Comparison of ENCODE assay signal across 19 cellular contexts in the genomic region with DNA sequence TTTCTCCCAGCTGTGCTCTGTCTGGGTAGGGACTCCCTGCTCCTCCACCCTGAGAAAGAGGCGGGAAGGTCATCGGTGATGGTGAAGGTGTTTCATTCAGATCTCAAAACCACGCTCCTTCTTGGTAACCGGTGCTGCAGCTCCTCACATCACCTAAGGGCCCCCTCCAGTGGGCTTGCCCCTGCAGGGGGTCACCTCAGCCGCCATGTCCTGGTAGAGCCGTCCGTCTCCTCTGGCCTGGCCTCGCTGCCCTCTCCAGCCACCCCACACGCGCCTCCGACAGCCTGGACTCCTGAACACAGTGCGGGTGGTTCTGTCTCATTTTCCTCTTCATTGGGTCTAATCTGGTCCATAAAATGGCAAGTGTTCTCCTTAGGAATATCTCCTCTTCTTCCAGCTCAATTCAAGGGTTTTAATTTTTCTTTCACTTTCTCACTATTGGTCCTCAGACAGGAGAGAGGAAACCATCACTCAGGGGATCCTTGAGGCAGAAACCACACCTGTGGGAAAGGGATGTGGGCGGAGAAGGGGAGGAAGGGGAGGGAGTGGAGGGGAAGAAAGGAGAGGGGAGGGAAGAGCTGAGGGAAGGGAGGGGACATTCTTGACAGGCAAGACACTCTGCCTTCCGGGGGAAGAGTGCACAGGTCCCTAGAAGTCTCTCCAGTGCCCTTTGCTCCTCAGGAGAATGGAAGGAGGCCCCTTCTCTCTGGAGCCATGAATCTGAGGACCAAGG.
DNase-seq lines count a peak whose midpoint lies in the region; ATAC-seq and TF ChIP-seq lines count a peak whose summit lies in the region.
"Had no signal": no experiment of that assay in that cellular context is flagged by ENCODE, and none has a peak within 500 bp of the region (broad histone marks: within the 10 kb centered on the region; RNA-seq: fewer than 3 reads in every experiment).

No MANE protein-coding gene starts in this region.

- CTCF ChIA-PET in activated CD4-positive, alpha-beta T cell treated with anti-CD3 and anti-CD28 coated beads, Interleukin-2, amount 10 ng/mL, durations not matched to agents 7 days and 5 days (lab: Charles Lee), result no interaction called here
- CTCF ChIA-PET in RWPE1 (lab: Yijun Ruan, JAX), result no interaction called here

- TF ChIP-seq CTCF in coronary artery (IDR thresholded peaks at IDR 0.05), result no peak
- TF ChIP-seq CTCF in RWPE1 (conservative IDR thresholded peaks at IDR 0.05; ENCODE audit: low read depth), result no peak

- H3K9me3 Mint-ChIP-seq in activated CD4-positive, alpha-beta T cell treated with anti-CD3 and anti-CD28 coated beads, Interleukin-2, amount 10 ng/mL, durations not matched to agents 7 days and 5 days, result peaks cover 13% of the 10 kb centered on the region
- peaks cover 4 to 7% (median 4%) of the 10 kb centered on the region in 3 donors for H3K9me3 Mint-ChIP-seq in IgD-negative memory B cell
- peaks cover 3% of the 10 kb centered on the region for H3K9me3 Mint-ChIP-seq in stimulated activated effector memory CD8-positive, alpha-beta T cell treated with anti-CD3 and anti-CD28 coated beads, Interleukin-12 subunit alpha, Interleukin-12 subunit beta, amount 100 ng/mL, for 72 hours
- H3K9me3 Mint-ChIP-seq: activated T-helper 2 cell treated with anti-CD3 and anti-CD28 coated beads, Interferon-gamma antibody, Interleukin-2, Interleukin-4, amounts not matched to agents 10 μg/mL and 5 μg/mL and 100 μg/mL, durations not matched to agents 14 hours and 24 hours and 36 hours had no signal

- no peak for DNase-seq in activated CD4-positive, alpha-beta T cell treated with anti-CD3 and anti-CD28 coated beads, Interleukin-2, amount 10 ng/mL, durations not matched to agents 7 days and 5 days
- DNase-seq in activated CD4-positive, alpha-beta T cell treated with anti-CD3 and anti-CD28 coated beads for 1 hour, result no peak
- DNase-seq in coronary artery (ENCODE audit: low spot score) (peak; percentile 58), RWPE1 (ENCODE audit: low spot score) (no peak), Kasumi-1 (lab: John Stamatoyannopoulos, UW) (no peak)
- no peak for DNase-seq in stimulated activated effector memory CD8-positive, alpha-beta T cell treated with anti-CD3 and anti-CD28 coated beads, Interleukin-12 subunit alpha, Interleukin-12 subunit beta, amount 100 ng/mL, for 72 hours (ENCODE audit: low spot score in 2 of 2)
- DNase-seq: activated CD4-positive, alpha-beta T cell treated with anti-CD3 and anti-CD28 coated beads, Interleukin-2, amount 50 U/mL, for 48 hours; amniotic stem cell; CD4-positive, alpha-beta memory T cell; DMS79 treated with DMSO at 0.1 percent for 48 hours; NCI-H1694 treated with DMSO at 0.1 percent for 48 hours; stimulated activated CD4-positive, alpha-beta T cell treated with anti-CD3 and anti-CD28 coated beads, Interleukin-4, amount 100 ng/mL, for 1 hour had no signal

- no peak overlapping the region for H3K4me3 ChIP-seq in coronary artery
- H3K4me3 ChIP-seq: A549, cardiac muscle cell, skin epidermis had no signal

- no peak for ATAC-seq in stimulated activated effector memory CD8-positive, alpha-beta T cell treated with anti-CD3 and anti-CD28 coated beads, Interleukin-12 subunit alpha, Interleukin-12 subunit beta, amount 100 ng/mL, for 72 hours
- no peak for ATAC-seq in GM19324 (IDR thresholded peaks at IDR 0.05; ENCODE audit: low FRiP score, unreplicated experiment)
- ATAC-seq: A549, SK-N-SH treated with all-trans-retinoic acid at 6 μM for 48 hours had no signal

- POLR2A ChIA-PET in activated CD4-positive, alpha-beta T cell treated with anti-CD3 and anti-CD28 coated beads, Interleukin-2, amount 10 ng/mL, durations not matched to agents 7 days and 5 days (lab: Charles Lee), result no interaction called here
- POLR2A ChIA-PET in RWPE1 (lab: Yijun Ruan, JAX; ENCODE audit: low non-redundant PET), result no interaction called here

- H3K27ac ChIP-seq in coronary artery (no peak overlapping the region), RWPE1 (no peak overlapping the region)
- H3K27ac ChIP-seq: A549, cardiac muscle cell, skin epidermis had no signal

- peaks cover 7% of the 10 kb centered on the region for H3K36me3 Mint-ChIP-seq in activated CD4-positive, alpha-beta T cell treated with anti-CD3 and anti-CD28 coated beads, Interleukin-2, amount 10 ng/mL, durations not matched to agents 7 days and 5 days (ENCODE audit: low read depth)
- H3K36me3 Mint-ChIP-seq in IgD-negative memory B cell, result no peaks in the 10 kb centered on the region
- H3K36me3 Mint-ChIP-seq in stimulated activated effector memory CD8-positive, alpha-beta T cell treated with anti-CD3 and anti-CD28 coated beads, Interleukin-12 subunit alpha, Interleukin-12 subunit beta, amount 100 ng/mL, for 72 hours, result peaks cover 6% of the 10 kb centered on the region

- peaks cover 47% of the 10 kb centered on the region for H3K4me1 Mint-ChIP-seq in activated CD4-positive, alpha-beta T cell treated with anti-CD3 and anti-CD28 coated beads, Interleukin-2, amount 10 ng/mL, durations not matched to agents 7 days and 5 days
- peaks cover 27 to 31% (median 28%) of the 10 kb centered on the region in 3 donors for H3K4me1 Mint-ChIP-seq in IgD-negative memory B cell
- peaks cover 49% of the 10 kb centered on the region for H3K4me1 Mint-ChIP-seq in stimulated activated effector memory CD8-positive, alpha-beta T cell treated with anti-CD3 and anti-CD28 coated beads, Interleukin-12 subunit alpha, Interleukin-12 subunit beta, amount 100 ng/mL, for 72 hours

- peaks cover 10% of the 10 kb centered on the region for H3K27me3 Mint-ChIP-seq in activated CD4-positive, alpha-beta T cell treated with anti-CD3 and anti-CD28 coated beads, Interleukin-2, amount 10 ng/mL, durations not matched to agents 7 days and 5 days
- peaks cover 11% of the 10 kb centered on the region for H3K27me3 Mint-ChIP-seq in IgD-negative memory B cell

- peak overlapping the region; percentile 43 for H3K4me3 Mint-ChIP-seq in activated CD4-positive, alpha-beta T cell treated with anti-CD3 and anti-CD28 coated beads, Interleukin-2, amount 10 ng/mL, durations not matched to agents 7 days and 5 days
- H3K4me3 Mint-ChIP-seq in IgD-negative memory B cell, result peak overlapping the region in 2 of 4 donors; percentile 16 to 34
- no peak overlapping the region for H3K4me3 Mint-ChIP-seq in stimulated activated effector memory CD8-positive, alpha-beta T cell treated with anti-CD3 and anti-CD28 coated beads, Interleukin-12 subunit alpha, Interleukin-12 subunit beta, amount 100 ng/mL, for 72 hours

- H3K27ac Mint-ChIP-seq in activated CD4-positive, alpha-beta T cell treated with anti-CD3 and anti-CD28 coated beads, Interleukin-2, amount 10 ng/mL, durations not matched to agents 7 days and 5 days, result peak overlapping the region; percentile 91
- peak overlapping the region in 2 of 3 donors; percentile 50 to 71 for H3K27ac Mint-ChIP-seq in IgD-negative memory B cell
- H3K27ac Mint-ChIP-seq in stimulated activated effector memory CD8-positive, alpha-beta T cell treated with anti-CD3 and anti-CD28 coated beads, Interleukin-12 subunit alpha, Interleukin-12 subunit beta, amount 100 ng/mL, for 72 hours, result peak overlapping the region; percentile 63
- H3K27ac Mint-ChIP-seq: activated T-helper 2 cell treated with anti-CD3 and anti-CD28 coated beads, Interferon-gamma antibody, Interleukin-2, Interleukin-4, amounts not matched to agents 10 μg/mL and 5 μg/mL and 100 μg/mL, durations not matched to agents 14 hours and 24 hours and 36 hours had no signal
